ENCODE assay signal across 10 cellular contexts in genomic region chr9:114806571-114806970, GRCh38. TPM values are rescaled to one million over a fixed set of nuclear protein-coding genes. Genes with fewer than 3 reads are reported as not detected.
DNase-seq lines count a peak whose midpoint lies in the region; ATAC-seq lines count a peak whose summit lies in the region.
"Had no signal": no experiment of that assay in that cellular context is flagged by ENCODE, and none has a peak within 500 bp of the region (broad histone marks: within the 10 kb centered on the region; RNA-seq: fewer than 3 reads in every experiment).

No MANE protein-coding gene starts in this region.

- H3K27me3 Mint-ChIP-seq in activated T-helper 1 cell treated with anti-CD3 and anti-CD28 coated beads, Interleukin-12 subunit alpha, Interleukin-12 subunit beta, Interleukin-2, Interleukin-4 antibody, amounts not matched to agents 30 ng/mL and 10 ng/mL and 1 ng/mL, durations not matched to agents 14 hours and 24 hours and 36 hours (ENCODE audit: insufficient read depth) = peaks cover 2% of the 10 kb centered on the region

- intact Hi-C loops in activated T-helper 1 cell treated with anti-CD3 and anti-CD28 coated beads, Interleukin-12 subunit alpha, Interleukin-12 subunit beta, Interleukin-2, Interleukin-4 antibody, amounts not matched to agents 30 ng/mL and 10 ng/mL and 1 ng/mL, durations not matched to agents 14 hours and 24 hours and 36 hours (cut with micrococcal nuclease) = loop anchor here (1.0 to 10.0 kb wide), 9 partner anchors 22 to 398 kb away; partner anchors contain the start of gene TEX48
- intact Hi-C loops in head of caudate nucleus (cut with DNase I) = no loop called here

- peaks cover 34% of the 10 kb centered on the region for H3K4me1 Mint-ChIP-seq in activated T-helper 1 cell treated with anti-CD3 and anti-CD28 coated beads, Interleukin-12 subunit alpha, Interleukin-12 subunit beta, Interleukin-2, Interleukin-4 antibody, amounts not matched to agents 30 ng/mL and 10 ng/mL and 1 ng/mL, durations not matched to agents 14 hours and 24 hours and 36 hours (ENCODE audit: low read depth)
- H3K4me1 Mint-ChIP-seq in stimulated activated effector memory CD8-positive, alpha-beta T cell treated with anti-CD3 and anti-CD28 coated beads, Interleukin-12 subunit alpha, Interleukin-12 subunit beta, amount 100 ng/mL, for 72 hours = peaks cover 40% of the 10 kb centered on the region

- H3K9me3 Mint-ChIP-seq in activated T-helper 1 cell treated with anti-CD3 and anti-CD28 coated beads, Interleukin-12 subunit alpha, Interleukin-12 subunit beta, Interleukin-2, Interleukin-4 antibody, amounts not matched to agents 30 ng/mL and 10 ng/mL and 1 ng/mL, durations not matched to agents 14 hours and 24 hours and 36 hours = no peaks in the 10 kb centered on the region
- H3K9me3 Mint-ChIP-seq in stimulated activated effector memory CD8-positive, alpha-beta T cell treated with anti-CD3 and anti-CD28 coated beads, Interleukin-12 subunit alpha, Interleukin-12 subunit beta, amount 100 ng/mL, for 72 hours = no peaks in the 10 kb centered on the region

- peaks cover 2% of the 10 kb centered on the region for H3K36me3 Mint-ChIP-seq in activated T-helper 1 cell treated with anti-CD3 and anti-CD28 coated beads, Interleukin-12 subunit alpha, Interleukin-12 subunit beta, Interleukin-2, Interleukin-4 antibody, amounts not matched to agents 30 ng/mL and 10 ng/mL and 1 ng/mL, durations not matched to agents 14 hours and 24 hours and 36 hours (ENCODE audit: low read depth)
- H3K36me3 Mint-ChIP-seq in stimulated activated effector memory CD8-positive, alpha-beta T cell treated with anti-CD3 and anti-CD28 coated beads, Interleukin-12 subunit alpha, Interleukin-12 subunit beta, amount 100 ng/mL, for 72 hours = no peaks in the 10 kb centered on the region

- peak; percentile 35 for ATAC-seq in HG02970 (IDR thresholded peaks at IDR 0.05; ENCODE audit: low FRiP score, unreplicated experiment)
- peak; percentile 46 for ATAC-seq in stimulated activated effector memory CD8-positive, alpha-beta T cell treated with anti-CD3 and anti-CD28 coated beads, Interleukin-12 subunit alpha, Interleukin-12 subunit beta, amount 100 ng/mL, for 72 hours

- peak overlapping the region; percentile 74 for H3K4me3 Mint-ChIP-seq in activated T-helper 1 cell treated with anti-CD3 and anti-CD28 coated beads, Interleukin-12 subunit alpha, Interleukin-12 subunit beta, Interleukin-2, Interleukin-4 antibody, amounts not matched to agents 30 ng/mL and 10 ng/mL and 1 ng/mL, durations not matched to agents 14 hours and 24 hours and 36 hours
- H3K4me3 Mint-ChIP-seq in stimulated activated effector memory CD8-positive, alpha-beta T cell treated with anti-CD3 and anti-CD28 coated beads, Interleukin-12 subunit alpha, Interleukin-12 subunit beta, amount 100 ng/mL, for 72 hours = no peak overlapping the region

- no peak overlapping the region for H3K27ac Mint-ChIP-seq in activated T-helper 1 cell treated with anti-CD3 and anti-CD28 coated beads, Interleukin-12 subunit alpha, Interleukin-12 subunit beta, Interleukin-2, Interleukin-4 antibody, amounts not matched to agents 30 ng/mL and 10 ng/mL and 1 ng/mL, durations not matched to agents 14 hours and 24 hours and 36 hours
- no peak overlapping the region for H3K27ac Mint-ChIP-seq in stimulated activated effector memory CD8-positive, alpha-beta T cell treated with anti-CD3 and anti-CD28 coated beads, Interleukin-12 subunit alpha, Interleukin-12 subunit beta, amount 100 ng/mL, for 72 hours

- peak; percentile 50 for DNase-seq in DMS53 (lab: John Stamatoyannopoulos, UW)
- DNase-seq in DMS53 treated with DMSO at 0.1 percent for 48 hours (lab: John Stamatoyannopoulos, UW; ENCODE audit: unreplicated experiment) = no peak
- no peak for DNase-seq in activated T-helper 1 cell treated with anti-CD3 and anti-CD28 coated beads, Interleukin-12 subunit alpha, Interleukin-12 subunit beta, Interleukin-2, Interleukin-4 antibody, amounts not matched to agents 30 ng/mL and 10 ng/mL and 1 ng/mL, durations not matched to agents 14 hours and 24 hours and 36 hours (ENCODE audit: low spot score)
- DNase-seq in stimulated activated effector memory CD8-positive, alpha-beta T cell treated with anti-CD3 and anti-CD28 coated beads, Interleukin-12 subunit alpha, Interleukin-12 subunit beta, amount 100 ng/mL, for 72 hours (ENCODE audit: low spot score in 2 of 2) = no peak
- DNase-seq in head of caudate nucleus = no peak
- DNase-seq in KG1 (lab: John Stamatoyannopoulos, UW) = no peak
- DNase-seq in SIG-M5 (lab: John Stamatoyannopoulos, UW) = no peak
- DNase-seq: 8988T, sigmoid colon had no signal

RNA-seq across cellular contexts. Expression of gene TNFSF15, which starts 0.7 kb away (rescaled TPM):
- 1.4 and 1.5 TPM in 2 replicates for total RNA-seq in activated T-helper 1 cell treated with anti-CD3 and anti-CD28 coated beads, Interleukin-12 subunit alpha, Interleukin-12 subunit beta, Interleukin-2, Interleukin-4 antibody, amounts not matched to agents 30 ng/mL and 10 ng/mL and 1 ng/mL, durations not matched to agents 14 hours and 24 hours and 36 hours
